Comparison of ENCODE assay signal across 13 cellular contexts in genomic region chr9:129078691-129079503, GRCh38. TPM values are rescaled to one million over a fixed set of nuclear protein-coding genes. Genes with fewer than 3 reads are reported as not detected.
DNase-seq lines count a peak whose midpoint lies in the region; ATAC-seq and TF ChIP-seq lines count a peak whose summit lies in the region.
"Had no signal": no experiment of that assay in that cellular context is flagged by ENCODE, and none has a peak within 500 bp of the region (broad histone marks: within the 10 kb centered on the region; RNA-seq: fewer than 3 reads in every experiment).

No MANE protein-coding gene starts in this region.

- H3K9me3 Mint-ChIP-seq in activated CD4-positive, alpha-beta T cell treated with anti-CD3 and anti-CD28 coated beads, Interleukin-2, amount 10 ng/mL, durations not matched to agents 7 days and 5 days, result no peaks in the 10 kb centered on the region
- H3K9me3 Mint-ChIP-seq in T-cell, result no peaks in the 10 kb centered on the region
- H3K9me3 Mint-ChIP-seq in immature natural killer cell, result no peaks in the 10 kb centered on the region
- no peaks in the 10 kb centered on the region for H3K9me3 Mint-ChIP-seq in osteocyte (ENCODE audit: unreplicated experiment)

- no peaks in the 10 kb centered on the region for H3K27me3 Mint-ChIP-seq in activated CD4-positive, alpha-beta T cell treated with anti-CD3 and anti-CD28 coated beads, Interleukin-2, amount 10 ng/mL, durations not matched to agents 7 days and 5 days
- H3K27me3 Mint-ChIP-seq in T-cell (no peaks in the 10 kb centered on the region), immature natural killer cell (ENCODE audit: low read depth in 3 of 3) (peaks cover 5 to 15% (median 7%) of the 10 kb centered on the region in 3 donors), osteocyte (ENCODE audit: unreplicated experiment) (no peaks in the 10 kb centered on the region)

- peak overlapping the region; percentile 86 for H3K4me3 Mint-ChIP-seq in activated CD4-positive, alpha-beta T cell treated with anti-CD3 and anti-CD28 coated beads, Interleukin-2, amount 10 ng/mL, durations not matched to agents 7 days and 5 days
- H3K4me3 Mint-ChIP-seq in T-cell (peak overlapping the region; percentile 36 to 94 (median 55)), immature natural killer cell (peak overlapping the region; percentile 35 to 93 (median 62)), osteocyte (ENCODE audit: unreplicated experiment) (peak overlapping the region; percentile 52)

- H3K36me3 Mint-ChIP-seq in activated CD4-positive, alpha-beta T cell treated with anti-CD3 and anti-CD28 coated beads, Interleukin-2, amount 10 ng/mL, durations not matched to agents 7 days and 5 days (ENCODE audit: low read depth), result no peaks in the 10 kb centered on the region
- H3K36me3 Mint-ChIP-seq in T-cell (peaks cover 3% of the 10 kb centered on the region), immature natural killer cell (no peaks in the 10 kb centered on the region), osteocyte (ENCODE audit: unreplicated experiment) (no peaks in the 10 kb centered on the region)

- POLR2A ChIA-PET in activated CD4-positive, alpha-beta T cell treated with anti-CD3 and anti-CD28 coated beads, Interleukin-2, amount 10 ng/mL, durations not matched to agents 7 days and 5 days (lab: Charles Lee), result no interaction called here
- POLR2A ChIA-PET in T-cell (lab: Charles Lee), result interaction anchor here in 1 of 2 donors (0.6 kb wide), 1 partner anchor 34 kb away, joined by 3 read pairs; no protein-coding TSS in a partner anchor

- H3K27ac Mint-ChIP-seq in activated CD4-positive, alpha-beta T cell treated with anti-CD3 and anti-CD28 coated beads, Interleukin-2, amount 10 ng/mL, durations not matched to agents 7 days and 5 days, result no peak overlapping the region
- peak overlapping the region in 1 of 2 donors; percentile 34 for H3K27ac Mint-ChIP-seq in T-cell
- H3K27ac Mint-ChIP-seq in immature natural killer cell, result peak overlapping the region in 1 of 6 donors; percentile 35
- no peak overlapping the region for H3K27ac Mint-ChIP-seq in osteocyte (ENCODE audit: unreplicated experiment)

- CTCF ChIA-PET in activated CD4-positive, alpha-beta T cell treated with anti-CD3 and anti-CD28 coated beads, Interleukin-2, amount 10 ng/mL, durations not matched to agents 7 days and 5 days (lab: Charles Lee), result interaction anchor here (2.0 kb wide), 1 partner anchor 10 kb away, joined by 4 read pairs; no protein-coding TSS in a partner anchor
- CTCF ChIA-PET in T-cell (lab: Charles Lee), result no interaction called here

- no peak for DNase-seq in activated CD4-positive, alpha-beta T cell treated with anti-CD3 and anti-CD28 coated beads, Interleukin-2, amount 10 ng/mL, durations not matched to agents 7 days and 5 days
- no peak for DNase-seq in activated CD4-positive, alpha-beta T cell treated with anti-CD3 and anti-CD28 coated beads, Interleukin-2, amount 50 U/mL, for 1 hour
- DNase-seq in T-cell (no peak), immature natural killer cell (no peak), osteocyte (ENCODE audit: extremely low spot score, unreplicated experiment) (no peak), NCI-H510A (lab: John Stamatoyannopoulos, UW) (no peak)
- DNase-seq: head of caudate nucleus, left cardiac atrium, NCI-H1105, T1000 had no signal

- peaks cover 42% of the 10 kb centered on the region for H3K4me1 Mint-ChIP-seq in activated CD4-positive, alpha-beta T cell treated with anti-CD3 and anti-CD28 coated beads, Interleukin-2, amount 10 ng/mL, durations not matched to agents 7 days and 5 days
- H3K4me1 Mint-ChIP-seq in T-cell (peaks cover 18 to 38% (median 32%) of the 10 kb centered on the region in 3 donors), immature natural killer cell (peaks cover 25 to 28% of the 10 kb centered on the region in 2 donors), osteocyte (ENCODE audit: unreplicated experiment) (peaks cover 15% of the 10 kb centered on the region)

- no peak for TF ChIP-seq CTCF in osteocyte (IDR thresholded peaks at IDR 0.05)

- ATAC-seq in T-cell (replicated peaks in 1 of 4), result no peak
- no peak for ATAC-seq in HG03439 (IDR thresholded peaks at IDR 0.05; ENCODE audit: unreplicated experiment)
- ATAC-seq in HG03354 (IDR thresholded peaks at IDR 0.05; ENCODE audit: poor library complexity, severe bottlenecking, unreplicated experiment), result no peak
- ATAC-seq: A549, left cardiac atrium had no signal

RNA-seq across cellular contexts. Expression of gene DOLPP1, which starts 2.0 kb away (rescaled TPM):
- total RNA-seq in activated CD4-positive, alpha-beta T cell treated with anti-CD3 and anti-CD28 coated beads, Interleukin-2, amount 10 ng/mL, durations not matched to agents 7 days and 5 days, result 10 to 100 TPM; 19.5 to 19.6 TPM
- total RNA-seq in T-cell (10 to 100 TPM in 3 of 5 donors, 1 to 10 TPM in 2; 5.1 to 14.4 (median 11.8) TPM), osteocyte (13.3 and 19.3 TPM in 2 replicates)
- polyA plus RNA-seq in immature natural killer cell, result 10 to 100 TPM in 2 of 3 donors, 1 to 10 TPM in 1; 9.0 to 13.1 (median 12.9) TPM

RNA-seq across cellular contexts. Expression of gene CRAT, which starts 31.7 kb away (rescaled TPM):
- total RNA-seq in activated CD4-positive, alpha-beta T cell treated with anti-CD3 and anti-CD28 coated beads, Interleukin-2, amount 10 ng/mL, durations not matched to agents 7 days and 5 days, result 10 to 100 TPM; 20.4 to 25.2 TPM
- total RNA-seq in T-cell, result 10 to 100 TPM in 4 of 5 donors, 1 to 10 TPM in 1; 6.6 to 17.5 (median 13.9) TPM
- polyA plus RNA-seq in immature natural killer cell, result 10 to 100 TPM in 2 of 3 donors, 1 to 10 TPM in 1; 9.8 to 22.4 (median 16.7) TPM
- total RNA-seq in osteocyte, result 55.1 and 55.5 TPM in 2 replicates

RNA-seq across cellular contexts. Expression of gene PTPA, which starts 32.3 kb away (rescaled TPM):
- 100 to 1,000 TPM in 1 of 2 experiments, 10 to 100 TPM in 1; 96.4 to 111 TPM for total RNA-seq in activated CD4-positive, alpha-beta T cell treated with anti-CD3 and anti-CD28 coated beads, Interleukin-2, amount 10 ng/mL, durations not matched to agents 7 days and 5 days
- total RNA-seq in T-cell (10 to 100 TPM; 51.3 to 71.5 (median 65.5) TPM), osteocyte (140 and 150 TPM in 2 replicates)
- polyA plus RNA-seq in immature natural killer cell, result 10 to 100 TPM; 16.8 to 19.1 (median 19.0) TPM

RNA-seq across cellular contexts. Expression of gene MIGA2, which starts 42.5 kb away (rescaled TPM):
- total RNA-seq in activated CD4-positive, alpha-beta T cell treated with anti-CD3 and anti-CD28 coated beads, Interleukin-2, amount 10 ng/mL, durations not matched to agents 7 days and 5 days, result 10 to 100 TPM; 33.8 to 43.1 TPM
- total RNA-seq in T-cell, result 10 to 100 TPM; 60.8 to 95.7 (median 83.4) TPM
- 1 to 10 TPM; 4.8 to 9.1 (median 6.9) TPM for polyA plus RNA-seq in immature natural killer cell
- 27.5 and 29.9 TPM in 2 replicates for total RNA-seq in osteocyte

RNA-seq across cellular contexts. Expression of gene SH3GLB2, which starts 50.8 kb away (rescaled TPM):
- total RNA-seq in activated CD4-positive, alpha-beta T cell treated with anti-CD3 and anti-CD28 coated beads, Interleukin-2, amount 10 ng/mL, durations not matched to agents 7 days and 5 days, result 100 to 1,000 TPM; 111 to 124 TPM
- total RNA-seq in T-cell (100 to 1,000 TPM in 3 of 5 donors, 10 to 100 TPM in 2; 85.8 to 140 (median 131) TPM), osteocyte (105 and 113 TPM in 2 replicates)
- polyA plus RNA-seq in immature natural killer cell, result 10 to 100 TPM; 20.4 to 42.2 (median 24.1) TPM
